ENCODE assay signal across 2 cellular contexts in genomic region chr7:154010726-154011568, GRCh38. TPM values are rescaled to one million over a fixed set of nuclear protein-coding genes. Genes with fewer than 3 reads are reported as not detected.
"Had no signal": no experiment of that assay in that cellular context is flagged by ENCODE, and none has a peak within 500 bp of the region (broad histone marks: within the 10 kb centered on the region; RNA-seq: fewer than 3 reads in every experiment).

No MANE protein-coding gene starts in this region.

RNA-seq across cellular contexts. Expression of gene DPP6, which starts 41.3 kb away (rescaled TPM):
- total RNA-seq: thoracic aorta, ureter had no signal
